Comparison of ENCODE assay signal across 17 cellular contexts in the genomic region with DNA sequence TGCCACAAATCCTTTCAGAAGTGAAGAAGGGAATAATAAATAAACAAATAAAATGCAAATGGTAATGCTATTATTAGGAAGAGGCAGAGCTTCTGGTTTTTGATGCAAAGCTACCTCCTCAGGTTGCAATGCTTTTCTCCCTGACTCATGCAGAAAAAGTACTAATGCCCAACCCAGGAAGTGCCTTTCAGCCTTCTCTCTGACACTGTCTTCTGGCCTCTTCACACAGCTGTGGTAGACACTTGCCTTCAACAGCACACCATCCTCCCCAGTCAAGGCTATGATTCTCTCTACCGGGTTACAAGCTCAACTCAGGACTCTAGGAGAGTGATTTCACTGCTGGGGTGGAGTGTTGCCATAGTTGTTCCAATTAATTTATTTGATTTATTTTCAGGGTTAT. TPM values are rescaled to one million over a fixed set of nuclear protein-coding genes. Genes with fewer than 3 reads are reported as not detected.
DNase-seq lines count a peak whose midpoint lies in the region; ATAC-seq, FAIRE-seq and TF ChIP-seq lines count a peak whose summit lies in the region.
"Had no signal": no experiment of that assay in that cellular context is flagged by ENCODE, and none has a peak within 500 bp of the region (broad histone marks: within the 10 kb centered on the region; RNA-seq: fewer than 3 reads in every experiment).

No MANE protein-coding gene starts in this region.

- no peaks in the 10 kb centered on the region for H3K4me1 Mint-ChIP-seq in stimulated activated naive CD8-positive, alpha-beta T cell treated with anti-CD3 and anti-CD28 coated beads, Interleukin-15, amount 100 ng/mL, for 72 hours

- H3K4me3 Mint-ChIP-seq in stimulated activated naive CD8-positive, alpha-beta T cell treated with anti-CD3 and anti-CD28 coated beads, Interleukin-15, amount 100 ng/mL, for 72 hours, result no peak overlapping the region
- H3K4me3 Mint-ChIP-seq: naive thymus-derived CD4-positive, alpha-beta T cell had no signal

- H3K4me2 ChIP-seq in fibroblast of lung (ENCODE audit: extremely low read depth, insufficient read depth, low read length), result no peak overlapping the region
- H3K4me2 ChIP-seq: smooth muscle cell had no signal

- no peaks in the 10 kb centered on the region for H3K36me3 ChIP-seq in fibroblast of lung (ENCODE audit: control insufficient read depth, insufficient read depth, low read length)
- H3K36me3 ChIP-seq in small intestine (ENCODE audit: control insufficient read depth in 2 of 2, insufficient read depth in 2 of 2, low read length in 2 of 2), result no peaks in the 10 kb centered on the region
- H3K36me3 ChIP-seq: SJCRH30, transverse colon had no signal

- no peaks in the 10 kb centered on the region for H3K79me2 ChIP-seq in fibroblast of lung (ENCODE audit: control insufficient read depth, insufficient read depth, low read length)

- H2AFZ ChIP-seq in fibroblast of lung (ENCODE audit: low read length), result no peak overlapping the region

- H3K9me3 ChIP-seq in fibroblast of lung (ENCODE audit: control insufficient read depth, insufficient read depth, low read depth, low read length) (no peaks in the 10 kb centered on the region), small intestine (ENCODE audit: control insufficient read depth, low read depth) (no peaks in the 10 kb centered on the region)
- H3K9me3 ChIP-seq: SJCRH30, transverse colon had no signal

- H3K9ac ChIP-seq in fibroblast of lung (ENCODE audit: insufficient read depth, low read length), result no peak overlapping the region

- H4K20me1 ChIP-seq in fibroblast of lung (ENCODE audit: control insufficient read depth, extremely low read depth, insufficient read depth, low read length), result no peaks in the 10 kb centered on the region

- H3K27me3 ChIP-seq in fibroblast of lung (ENCODE audit: control insufficient read depth, insufficient read depth, low read length) (no peaks in the 10 kb centered on the region), small intestine (ENCODE audit: control insufficient read depth in 2 of 2, insufficient read depth in 2 of 2, low read length in 2 of 2) (no peaks in the 10 kb centered on the region)
- H3K27me3 ChIP-seq: SJCRH30, transverse colon had no signal

- peaks cover 20 to 22% of the 10 kb centered on the region in 2 donors for H3K9me3 Mint-ChIP-seq in stimulated activated naive CD8-positive, alpha-beta T cell treated with anti-CD3 and anti-CD28 coated beads, Interleukin-15, amount 100 ng/mL, for 72 hours

- peaks cover 5% of the 10 kb centered on the region for H3K27me3 Mint-ChIP-seq in stimulated activated naive CD8-positive, alpha-beta T cell treated with anti-CD3 and anti-CD28 coated beads, Interleukin-15, amount 100 ng/mL, for 72 hours

- H3K27ac ChIP-seq in fibroblast of lung (ENCODE audit: insufficient read depth, low read length) (no peak overlapping the region), small intestine (ENCODE audit: low read depth in 1 of 2, low read length in 1 of 2) (peak overlapping the region in 1 of 2 donors; percentile 28)
- H3K27ac ChIP-seq: SJCRH30 had no signal

- DNase-seq in stimulated activated naive CD8-positive, alpha-beta T cell treated with anti-CD3 and anti-CD28 coated beads, Interleukin-15, amount 100 ng/mL, for 72 hours, result no peak
- DNase-seq in stimulated activated naive CD8-positive, alpha-beta T cell treated with anti-CD3 and anti-CD28 coated beads, Interleukin-15, Interleukin-2, amounts not matched to agents 100 U/mL and 50 U/mL, for 24 hours, result no peak
- DNase-seq in RPMI8226 (peak; percentile 72), fibroblast of lung (ENCODE audit: low read depth in 2 of 2) (peak; percentile 48 to 65), hypothalamus (lab: John Stamatoyannopoulos, UW) (no peak), hepatic stellate cell (ENCODE audit: low spot score) (no peak), NCI-H2171 (lab: John Stamatoyannopoulos, UW) (no peak), small intestine (no peak)
- DNase-seq: activated CD4-positive, CD25-positive, alpha-beta regulatory T cell treated with anti-CD3 and anti-CD28 coated beads, Interleukin-2, amount 50 U/mL, for 72 hours; central memory CD4-positive, alpha-beta T cell; kidney glomerular epithelial cell; naive thymus-derived CD4-positive, alpha-beta T cell; NCI-H2227 treated with DMSO at 0.1 percent for 48 hours; SJCRH30; transverse colon had no signal

- ATAC-seq in stimulated activated naive CD8-positive, alpha-beta T cell treated with anti-CD3 and anti-CD28 coated beads, Interleukin-15, amount 100 ng/mL, for 72 hours, result peak; percentile 41
- no peak for ATAC-seq in stimulated activated naive CD8-positive, alpha-beta T cell treated with anti-CD3 and anti-CD28 coated beads, Interleukin-15, Interleukin-2, amounts not matched to agents 100 U/mL and 50 U/mL, for 24 hours
- ATAC-seq: naive thymus-derived CD4-positive, alpha-beta T cell had no signal

- H3K4me1 ChIP-seq in fibroblast of lung (ENCODE audit: control insufficient read depth, extremely low read depth, insufficient read depth, low read length) (no peaks in the 10 kb centered on the region), small intestine (ENCODE audit: control insufficient read depth in 2 of 2, insufficient read depth in 1 of 2, low read depth in 1 of 2, low read length in 1 of 2) (peaks cover 0 to 2% of the 10 kb centered on the region in 2 donors)
- H3K4me1 ChIP-seq: SJCRH30 had no signal

- H3K27ac Mint-ChIP-seq in stimulated activated naive CD8-positive, alpha-beta T cell treated with anti-CD3 and anti-CD28 coated beads, Interleukin-15, amount 100 ng/mL, for 72 hours, result peak overlapping the region in 1 of 2 donors; percentile 74
- H3K27ac Mint-ChIP-seq: activated T-helper 2 cell treated with anti-CD3 and anti-CD28 coated beads, Interferon-gamma antibody, Interleukin-2, Interleukin-4, amounts not matched to agents 10 μg/mL and 5 μg/mL and 100 μg/mL, durations not matched to agents 14 hours and 24 hours and 36 hours had no signal

- no peak overlapping the region for H3K4me3 ChIP-seq in fibroblast of lung (replicated peaks in 1 of 4; ENCODE audit: control extremely low read depth in 1 of 4, insufficient read depth in 1 of 4, low read depth in 3 of 4, low read length in 4 of 4)
- no peak overlapping the region for H3K4me3 ChIP-seq in small intestine (ENCODE audit: low read depth in 1 of 2, low read length in 2 of 2)
- H3K4me3 ChIP-seq: SJCRH30, smooth muscle cell, transverse colon had no signal

- 85 to 96% (median 89%) methylated on average over 1 of the region's 1 CpG for WGBS in small intestine, 3 donors

- no peak for FAIRE-seq in small intestine (lab: Jason Lieb, UNC)

- TF ChIP-seq CTCF in fibroblast of lung (conservative IDR thresholded peaks at IDR 0.05 in 1 of 2, IDR thresholded peaks at IDR 0.05 in 1 of 2; ENCODE audit: low read depth in 1 of 2, low read length in 2 of 2), result no peak

RNA-seq across cellular contexts. Expression of a gene that starts 27.3 kb away (rescaled TPM):
- 37.7 and 47.3 TPM in 2 replicates for total RNA-seq in fibroblast of lung
- polyA plus RNA-seq in fibroblast of lung, result 3.1 and 10.7 TPM in 2 replicates
- 2.3 and 8.2 TPM in 2 replicates for polyA plus RNA-seq in fibroblast of lung (2012)
- 6.5 and 19.6 TPM in 2 replicates for polyA minus RNA-seq in fibroblast of lung (ENCODE audit: low replicate concordance)
- 10 to 100 TPM in 1 of 3 donors, 1 to 10 TPM in 1, under 1 TPM in 1; 0.67 to 29.5 (median 1.1) TPM for polyA plus RNA-seq in small intestine
- total RNA-seq: activated T-helper 2 cell treated with anti-CD3 and anti-CD28 coated beads, Interferon-gamma antibody, Interleukin-2, Interleukin-4, amounts not matched to agents 10 μg/mL and 5 μg/mL and 100 μg/mL, durations not matched to agents 14 hours and 24 hours and 36 hours had no signal
- polyA plus RNA-seq: naive thymus-derived CD4-positive, alpha-beta T cell had no signal

Comparison
In these comparisons a context has a peak if more than half of its experiments do, and no peak if none do; other contexts are left out.
1. DNase-seq: peak in RPMI8226 (single experiment) and fibroblast of lung (2 of 2); none in stimulated activated naive CD8-positive, alpha-beta T cell treated with anti-CD3 and anti-CD28 coated beads, Interleukin-15, amount 100 ng/mL, for 72 hours (0 of 2), stimulated activated naive CD8-positive, alpha-beta T cell treated with anti-CD3 and anti-CD28 coated beads, Interleukin-15, Interleukin-2, amounts not matched to agents 100 U/mL and 50 U/mL, for 24 hours (single experiment), hypothalamus (0 of 51), hepatic stellate cell (single experiment), NCI-H2171 (single experiment) and small intestine (single experiment).